ENCODE assay signal across 21 cellular contexts in genomic region chr5:128213833-128214232, GRCh38.
"Had no signal": no experiment of that assay in that cellular context is flagged by ENCODE, and none has a peak within 500 bp of the region (broad histone marks: within the 10 kb centered on the region; RNA-seq: fewer than 3 reads in every experiment).

No MANE protein-coding gene starts in this region.

- H2AFZ ChIP-seq: neural progenitor cell had no signal

- H3K4me2 ChIP-seq: neural progenitor cell, smooth muscle cell had no signal

- H3K79me2 ChIP-seq: parathyroid adenoma had no signal

- H3K36me3 ChIP-seq: neural progenitor cell, ovary, spleen, suprapubic skin, tibial artery, transverse colon, upper lobe of left lung, vagina had no signal

- H3K9ac ChIP-seq: neural progenitor cell, parathyroid adenoma had no signal

- H3K4me3 ChIP-seq: neural progenitor cell, ovary, psoas muscle, skin epidermis, smooth muscle cell, spleen, suprapubic skin, testis, tibial artery, transverse colon, upper lobe of left lung, vagina had no signal

- H3K27ac ChIP-seq: neural progenitor cell, ovary, parathyroid adenoma, psoas muscle, skin epidermis, spleen, suprapubic skin, testis, tibial artery, transverse colon, upper lobe of left lung, vagina had no signal

- H3K9me3 ChIP-seq: ovary, psoas muscle, spleen, suprapubic skin, testis, tibial artery, transverse colon, upper lobe of left lung, vagina had no signal

- H3K27me3 ChIP-seq: neural progenitor cell, ovary, spleen, suprapubic skin, testis, tibial artery, transverse colon, upper lobe of left lung, vagina had no signal

- DNase-seq: natural killer cell; psoas muscle; spleen; stimulated activated CD4-positive, alpha-beta T cell treated with anti-CD3 and anti-CD28 coated beads, Interleukin-12 subunit alpha, Interleukin-12 subunit beta, amount 100 ng/mL, for 4 hours; stimulated activated CD4-positive, alpha-beta T cell treated with anti-CD3 and anti-CD28 coated beads, Interleukin-4, amount 100 ng/mL, for 1 hour; stimulated activated CD4-positive, alpha-beta T cell treated with anti-CD3 and anti-CD28 coated beads, Interleukin-4, amount 100 ng/mL, for 4 hours; tibial artery; upper lobe of left lung had no signal

- FAIRE-seq: urothelium cell line had no signal

- H3K4me1 ChIP-seq: neural progenitor cell, parathyroid adenoma, psoas muscle, spleen, suprapubic skin, testis, transverse colon, upper lobe of left lung, vagina had no signal

- ATAC-seq: stimulated activated memory B cell treated with anti-CD40 and anti-IgM and Interleukin-4, amounts not matched to agents 10 μg/mL and 1 μg/mL and 100 μg/mL, for 72 hours; stimulated activated naive CD8-positive, alpha-beta T cell treated with anti-CD3 and anti-CD28 coated beads, Interleukin-15, amount 100 ng/mL, for 72 hours; stimulated activated naive CD8-positive, alpha-beta T cell treated with anti-CD3 and anti-CD28 coated beads, Interleukin-15, Interleukin-2, amounts not matched to agents 100 U/mL and 50 U/mL, for 24 hours had no signal
